ENCODE assay signal across 20 cellular contexts in the genomic region with DNA sequence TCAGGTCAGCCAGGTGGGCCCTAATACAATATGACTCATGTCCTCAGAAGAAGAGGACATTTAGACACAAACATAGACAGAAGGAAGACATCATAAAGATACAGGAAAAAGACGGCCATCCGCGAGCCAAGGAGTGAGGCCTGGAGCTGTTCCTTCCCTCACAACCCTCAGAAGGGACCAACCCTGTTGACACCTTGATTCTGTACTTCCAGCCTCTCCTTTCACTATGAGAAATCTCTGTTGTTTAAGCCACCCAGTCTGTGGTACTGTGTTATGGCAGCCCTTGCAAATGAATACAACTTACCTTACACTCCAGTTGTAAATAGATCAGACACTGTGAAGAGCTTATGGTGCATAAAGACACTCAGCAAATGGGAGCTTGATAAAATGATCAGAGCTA.
DNase-seq lines count a peak whose midpoint lies in the region; ATAC-seq and TF ChIP-seq lines count a peak whose summit lies in the region.
"Had no signal": no experiment of that assay in that cellular context is flagged by ENCODE, and none has a peak within 500 bp of the region (broad histone marks: within the 10 kb centered on the region; RNA-seq: fewer than 3 reads in every experiment).

No MANE protein-coding gene starts in this region.

- H3K79me2 ChIP-seq in hepatocyte, result no peaks in the 10 kb centered on the region

- H3K9me3 ChIP-seq in HEK293 (ENCODE audit: control insufficient read depth, insufficient read depth, low read depth, low read length), result no peaks in the 10 kb centered on the region
- H3K9me3 ChIP-seq in hepatocyte (ENCODE audit: low read depth), result no peaks in the 10 kb centered on the region
- H3K9me3 ChIP-seq: A549; BE2C; BLaER1 treated with 17β-estradiol and CSF1 and Interleukin-3, amounts not matched to agents 10 nM and 100 nM; HAP-1 had no signal

- 0 out of 2 replicates have a peak, but pooled peaks cover 5% of the 10 kb centered on the region for H3K4me1 ChIP-seq in HEK293 (ENCODE audit: control insufficient read depth, insufficient read depth, low read length)
- no peaks in the 10 kb centered on the region for H3K4me1 ChIP-seq in hepatocyte (ENCODE audit: insufficient read depth)
- H3K4me1 ChIP-seq: A549; BLaER1 treated with 17β-estradiol and CSF1 and Interleukin-3, amounts not matched to agents 10 nM and 100 nM; HAP-1 had no signal

- no peak overlapping the region for H3K4me2 ChIP-seq in hepatocyte
- H3K4me2 ChIP-seq: A549; BLaER1 treated with 17β-estradiol and CSF1 and Interleukin-3, amounts not matched to agents 10 nM and 100 nM had no signal

- H3K4me3 ChIP-seq in HEK293 (ENCODE audit: low read depth, low read length) (no peak overlapping the region), hepatocyte (no peak overlapping the region)
- H3K4me3 ChIP-seq: A549; BLaER1 treated with 17β-estradiol and CSF1 and Interleukin-3, amounts not matched to agents 10 nM and 100 nM; HAP-1 had no signal

- H3K36me3 ChIP-seq in HEK293 (ENCODE audit: control insufficient read depth in 2 of 2, insufficient read depth in 1 of 2, low read length in 2 of 2) (no peaks in the 10 kb centered on the region), hepatocyte (replicated peaks; ENCODE audit: insufficient read depth, low read depth) (no peaks in the 10 kb centered on the region)
- H3K36me3 ChIP-seq: BE2C; BLaER1 treated with 17β-estradiol and CSF1 and Interleukin-3, amounts not matched to agents 10 nM and 100 nM; HAP-1 had no signal

- no peaks in the 10 kb centered on the region for H3K36me3 Mint-ChIP-seq in activated naive CD4-positive, alpha-beta T cell treated with anti-CD3 and anti-CD28 coated beads, Interleukin-2, amount 50 U/mL, for 72 hours
- H3K36me3 Mint-ChIP-seq: CD14-positive monocyte; CD8-positive, alpha-beta memory T cell had no signal

- no peak for ATAC-seq in activated naive CD4-positive, alpha-beta T cell treated with anti-CD3 and anti-CD28 coated beads, Interleukin-2, amount 50 U/mL, for 72 hours
- ATAC-seq: A549 had no signal

- POLR2A ChIA-PET in HEK293 (lab: Yijun Ruan, JAX), result no interaction called here

- CTCF ChIA-PET in HEK293 (lab: Yijun Ruan, JAX), result no interaction called here

- no peak overlapping the region for H2AFZ ChIP-seq in hepatocyte

- H3K27me3 ChIP-seq in hepatocyte, result no peaks in the 10 kb centered on the region
- H3K27me3 ChIP-seq: BE2C; BLaER1 treated with 17β-estradiol and CSF1 and Interleukin-3, amounts not matched to agents 10 nM and 100 nM had no signal

- no peaks in the 10 kb centered on the region for H3K9me3 Mint-ChIP-seq in activated naive CD4-positive, alpha-beta T cell treated with anti-CD3 and anti-CD28 coated beads, Interleukin-2, amount 50 U/mL, for 72 hours
- H3K9me3 Mint-ChIP-seq: CD4-positive, alpha-beta T cell had no signal

- H3K27ac ChIP-seq in HEK293 (ENCODE audit: extremely low read depth, low read depth, low read length) (no peak overlapping the region), hepatocyte (peak overlapping the region; percentile 64)
- H3K27ac ChIP-seq: A549; BLaER1 treated with 17β-estradiol and CSF1 and Interleukin-3, amounts not matched to agents 10 nM and 100 nM had no signal

- H3K27ac Mint-ChIP-seq in activated naive CD4-positive, alpha-beta T cell treated with anti-CD3 and anti-CD28 coated beads, Interleukin-2, amount 50 U/mL, for 72 hours, result no peak overlapping the region
- H3K27ac Mint-ChIP-seq: CD4-positive, alpha-beta T cell; CD8-positive, alpha-beta memory T cell had no signal

- no peaks in the 10 kb centered on the region for H3K9me2 ChIP-seq in hepatocyte (replicated peaks; ENCODE audit: insufficient read depth)

- DNase-seq in NCI-H748 (lab: John Stamatoyannopoulos, UW; ENCODE audit: unreplicated experiment) (peak; percentile 7), NCI-H748 treated with DMSO at 0.1 percent for 48 hours (lab: John Stamatoyannopoulos, UW) (no peak), hepatocyte (ENCODE audit: low spot score) (no peak), NCI-H1105 treated with DMSO at 0.1 percent for 48 hours (lab: John Stamatoyannopoulos, UW) (no peak)
- no peak for DNase-seq in activated naive CD4-positive, alpha-beta T cell treated with anti-CD3 and anti-CD28 coated beads, Interleukin-2, amount 50 U/mL, for 72 hours (ENCODE audit: low spot score in 2 of 2)
- DNase-seq in stimulated activated naive CD4-positive, alpha-beta T cell (lab: John Stamatoyannopoulos, UW), result no peak
- DNase-seq: 8988T; ACHN; AML-193; BE2C; CD4-positive, alpha-beta T cell; CD8-positive, alpha-beta memory T cell; DMS153; DND-41; GOT3 had no signal

- WGBS in hepatocyte (ENCODE audit: low lambda C conversion rate, missing lambda C conversion rate), result 83% methylated on average over 3 of the region's 3 CpGs

- no peak for TF ChIP-seq CTCF in HEK293 (tag by site-specific recombination; IDR thresholded peaks at IDR 0.05)
- no peak for TF ChIP-seq CTCF in hepatocyte (IDR thresholded peaks at IDR 0.05; ENCODE audit: poor library complexity)

- H4K20me1 ChIP-seq in hepatocyte (ENCODE audit: insufficient read depth, poor library complexity, severe bottlenecking), result no peaks in the 10 kb centered on the region
- H4K20me1 ChIP-seq: BLaER1 treated with 17β-estradiol and CSF1 and Interleukin-3, amounts not matched to agents 10 nM and 100 nM had no signal

TF ChIP-seq in HEK293, 187 proteins besides CTCF, POLR2A, EP300 and RAD21:
- peak; percentile 81 for TF ChIP-seq ZNF548 (tag by site-specific recombination; IDR thresholded peaks at IDR 0.05)
- no peak for TF ChIP-seq ZNF513 (tag by site-specific recombination; IDR thresholded peaks at IDR 0.05)
